In genomic region chr1:154586231-154586630, GRCh38 we compare ENCODE assay signal across 19 cellular contexts. TPM values are rescaled to one million over a fixed set of nuclear protein-coding genes. Genes with fewer than 3 reads are reported as not detected.
DNase-seq lines count a peak whose midpoint lies in the region; FAIRE-seq and TF ChIP-seq lines count a peak whose summit lies in the region.
"Had no signal": no experiment of that assay in that cellular context is flagged by ENCODE, and none has a peak within 500 bp of the region (broad histone marks: within the 10 kb centered on the region; RNA-seq: fewer than 3 reads in every experiment).

No MANE protein-coding gene starts in this region.

- no peaks in the 10 kb centered on the region for H3K27me3 ChIP-seq in astrocyte (ENCODE audit: insufficient read depth, low read length)
- H3K27me3 ChIP-seq: Peyer's patch, SJSA1 had no signal

- H2AFZ ChIP-seq in astrocyte (ENCODE audit: low read depth, low read length), result no peak overlapping the region

- H4K20me1 ChIP-seq in astrocyte (ENCODE audit: insufficient read depth, low read length), result peaks cover 76% of the 10 kb centered on the region

- H3K9ac ChIP-seq in astrocyte (ENCODE audit: low read length), result no peak overlapping the region

- peaks cover 12% of the 10 kb centered on the region; the same call in 1 of the 2 replicates for H3K4me1 Mint-ChIP-seq in HFFc6 (ENCODE audit: low read depth)
- peaks cover 41% of the 10 kb centered on the region for H3K4me1 Mint-ChIP-seq in astrocyte (ENCODE audit: low read depth, unreplicated experiment)

- no peak for DNase-seq in HFFc6
- no peak for DNase-seq in astrocyte (ENCODE audit: low read depth)
- DNase-seq in myocyte (ENCODE audit: low read depth), result peak; percentile 36
- no peak for DNase-seq in DMS 273 (lab: John Stamatoyannopoulos, UW; ENCODE audit: unreplicated experiment)
- no peak for DNase-seq in mesenteric fat pad (ENCODE audit: low spot score)
- no peak for DNase-seq in stimulated activated naive CD4-positive, alpha-beta T cell (lab: John Stamatoyannopoulos, UW)
- DNase-seq: ACHN; C1 segment of cervical spinal cord; DMS79; KBM-7; NCI-H1105 treated with DMSO at 0.1 percent for 48 hours; NCI-H1694 treated with DMSO at 0.1 percent for 48 hours; NCI-H510A; NCI-H748 treated with DMSO at 0.1 percent for 48 hours; NK-92 treated with Interleukin-12 subunit alpha and Interleukin-12 subunit beta, amount 100 ng/mL, for 24 hours; Peyer's patch had no signal

- no peak for TF ChIP-seq CTCF in HFFc6 (IDR thresholded peaks at IDR 0.05)
- no peak for TF ChIP-seq CTCF in astrocyte (IDR thresholded peaks at IDR 0.05; ENCODE audit: insufficient read depth, low read depth, low read length)

- H3K36me3 Mint-ChIP-seq in HFFc6 (ENCODE audit: low read depth) (peaks cover 43% of the 10 kb centered on the region), astrocyte (ENCODE audit: low read depth, unreplicated experiment) (peaks cover 59% of the 10 kb centered on the region)

- no peaks in the 10 kb centered on the region for H3K4me1 ChIP-seq in astrocyte (ENCODE audit: insufficient read depth, low read length)
- H3K4me1 ChIP-seq: Peyer's patch had no signal

- H3K27me3 Mint-ChIP-seq in HFFc6 (ENCODE audit: insufficient read depth), result no peaks in the 10 kb centered on the region; the same call in none of the 2 replicates
- no peaks in the 10 kb centered on the region for H3K27me3 Mint-ChIP-seq in astrocyte (ENCODE audit: low read depth, unreplicated experiment)

- H3K4me2 ChIP-seq in astrocyte (ENCODE audit: low read length), result no peak overlapping the region

- FAIRE-seq in astrocyte (lab: Jason Lieb, UNC), result no peak
- FAIRE-seq: D721Med, H54 had no signal

- H3K27ac Mint-ChIP-seq in HFFc6, result no peak overlapping the region
- peak overlapping the region; percentile 1 for H3K27ac Mint-ChIP-seq in astrocyte (ENCODE audit: unreplicated experiment)

- H3K9me3 Mint-ChIP-seq in HFFc6 (no peaks in the 10 kb centered on the region), astrocyte (ENCODE audit: unreplicated experiment) (no peaks in the 10 kb centered on the region)

- H3K79me2 ChIP-seq in astrocyte (ENCODE audit: insufficient read depth, low read length), result no peaks in the 10 kb centered on the region

- H3K36me3 ChIP-seq in astrocyte (ENCODE audit: insufficient read depth, low read length), result peaks cover 72% of the 10 kb centered on the region

- H3K27ac ChIP-seq in astrocyte (ENCODE audit: low read depth, low read length), result no peak overlapping the region
- H3K27ac ChIP-seq: Peyer's patch, SJSA1 had no signal

- no peaks in the 10 kb centered on the region for H3K9me3 ChIP-seq in astrocyte (ENCODE audit: insufficient read depth, low read depth, low read length)
- H3K9me3 ChIP-seq: Peyer's patch, SJSA1 had no signal

- H3K4me3 Mint-ChIP-seq in HFFc6 (peak overlapping the region; percentile 12; the same call in 1 of the 2 replicates), astrocyte (ENCODE audit: unreplicated experiment) (peak overlapping the region; percentile 12)

- no peak overlapping the region for H3K4me3 ChIP-seq in astrocyte (ENCODE audit: insufficient read depth, low read depth, low read length)
- H3K4me3 ChIP-seq: Peyer's patch, SJSA1 had no signal

RNA-seq across cellular contexts. Expression of gene CHRNB2, which starts 18.7 kb away (rescaled TPM):
- under 1 TPM in 5 of 6 experiments, not detected in 1; 0.05 to 0.09 (median 0.07) TPM for total RNA-seq in HFFc6 (2021; fragmentation: NEBNext Ultra II Directional; extraction: Animal tissue kit (Norgen Biotek cat#: 25700))
- total RNA-seq in astrocyte (0.20 and 0.24 TPM in 2 replicates), myocyte (0.11 and 0.16 TPM in 2 replicates), mesenteric fat pad (not detected)
- polyA plus RNA-seq in myocyte (2012), result 0.10 TPM
- total RNA-seq: SJSA1 had no signal

RNA-seq across cellular contexts. Expression of gene ADAR, which starts 21.8 kb away (rescaled TPM):
- total RNA-seq in HFFc6 (2021; fragmentation: NEBNext Ultra II Directional; extraction: Animal tissue kit (Norgen Biotek cat#: 25700)), result 100 to 1,000 TPM; 122 to 136 (median 126) TPM
- total RNA-seq in astrocyte, result 275 and 278 TPM in 2 replicates
- 42.4 and 48.1 TPM in 2 replicates for total RNA-seq in myocyte
- polyA plus RNA-seq in myocyte (2012), result 44.2 TPM
- 137 TPM for total RNA-seq in mesenteric fat pad

RNA-seq across cellular contexts. Expression of gene UBE2Q1, which starts 27.8 kb away (rescaled TPM):
- 100 to 1,000 TPM in 1 of 6 experiments, 10 to 100 TPM in 5; 72.6 to 101 (median 91.5) TPM for total RNA-seq in HFFc6 (2021; fragmentation: NEBNext Ultra II Directional; extraction: Animal tissue kit (Norgen Biotek cat#: 25700))
- total RNA-seq in astrocyte (85.3 and 85.4 TPM in 2 replicates), myocyte (35.7 and 37.0 TPM in 2 replicates), mesenteric fat pad (67.5 TPM)
- polyA plus RNA-seq in myocyte (2012), result 115 TPM
